9 cellular contexts compared by ENCODE assay signal in genomic region chr17:4939554-4939803, GRCh38. TPM values are rescaled to one million over a fixed set of nuclear protein-coding genes. Genes with fewer than 3 reads are reported as not detected.
DNase-seq lines count a peak whose midpoint lies in the region; ATAC-seq lines count a peak whose summit lies in the region.
"Had no signal": no experiment of that assay in that cellular context is flagged by ENCODE, and none has a peak within 500 bp of the region (broad histone marks: within the 10 kb centered on the region; RNA-seq: fewer than 3 reads in every experiment).

No MANE protein-coding gene starts in this region.

- H3K27me3 ChIP-seq in mucosa of rectum (ENCODE audit: control insufficient read depth in 2 of 2, insufficient read depth in 2 of 2, low read length in 2 of 2) = no peaks in the 10 kb centered on the region

- no peaks in the 10 kb centered on the region for H3K9me3 ChIP-seq in mucosa of rectum (ENCODE audit: control insufficient read depth in 2 of 2, low read length in 2 of 2)

- H3K9me3 Mint-ChIP-seq in activated T-cell treated with anti-CD3 and anti-CD28 coated beads, Interleukin-2, amount 50 U/mL, for 72 hours = no peaks in the 10 kb centered on the region

- peaks cover 29 to 31% of the 10 kb centered on the region in 2 donors for H3K4me1 ChIP-seq in mucosa of rectum (ENCODE audit: control insufficient read depth in 2 of 2, insufficient read depth in 2 of 2, low read length in 2 of 2)

- H3K9ac ChIP-seq in mucosa of rectum (ENCODE audit: low read depth in 1 of 2, low read length in 2 of 2) = peak overlapping the region; percentile 92 to 99

- no peak for DNase-seq in activated T-cell treated with anti-CD3 and anti-CD28 coated beads, Interleukin-2, amount 50 U/mL, for 72 hours
- no peak for DNase-seq in activated T-cell treated with anti-CD3 and anti-CD28 coated beads, Interleukin-2, amount 50 U/mL, for 48 hours
- DNase-seq in HuH-7.5 (ENCODE audit: low spot score) (peak; percentile 41), caudate nucleus (lab: John Stamatoyannopoulos, UW) (peak in 2 of 61 donors; percentile 52 to 59)
- DNase-seq in central memory CD4-positive, alpha-beta T cell = no peak

- peak overlapping the region; percentile 79 to 87 for H3K4me3 ChIP-seq in mucosa of rectum (ENCODE audit: low read length in 2 of 2)

- peak overlapping the region; percentile 93 to 98 for H3K4me3 Mint-ChIP-seq in activated T-cell treated with anti-CD3 and anti-CD28 coated beads, Interleukin-2, amount 50 U/mL, for 72 hours

- peaks cover 51% of the 10 kb centered on the region for H3K4me1 Mint-ChIP-seq in activated T-cell treated with anti-CD3 and anti-CD28 coated beads, Interleukin-2, amount 50 U/mL, for 72 hours (ENCODE audit: low read depth)

- H3K27me3 Mint-ChIP-seq in activated T-cell treated with anti-CD3 and anti-CD28 coated beads, Interleukin-2, amount 50 U/mL, for 72 hours (ENCODE audit: low read depth) = no peaks in the 10 kb centered on the region

- H3K27ac ChIP-seq in caudate nucleus (ENCODE audit: low read depth, low read length) (peak overlapping the region; percentile 96), mucosa of rectum (ENCODE audit: low read depth in 2 of 2, low read length in 2 of 2) (peak overlapping the region; percentile 89 to 91)

- H3K36me3 Mint-ChIP-seq in activated T-cell treated with anti-CD3 and anti-CD28 coated beads, Interleukin-2, amount 50 U/mL, for 72 hours (ENCODE audit: insufficient read depth in 2 of 2) = peaks cover 24 to 46% of the 10 kb centered on the region in 2 donors

- no peak overlapping the region for H3K27ac Mint-ChIP-seq in activated T-cell treated with anti-CD3 and anti-CD28 coated beads, Interleukin-2, amount 50 U/mL, for 72 hours

- H3K36me3 ChIP-seq in mucosa of rectum (ENCODE audit: control insufficient read depth in 2 of 2, insufficient read depth in 2 of 2, low read length in 2 of 2) = peaks cover 36 to 45% of the 10 kb centered on the region in 2 donors

- ATAC-seq in activated T-cell treated with anti-CD3 and anti-CD28 coated beads, Interleukin-2, amount 50 U/mL, for 72 hours (replicated peaks in 1 of 2) = peak in 1 of 2 donors; percentile 3
- ATAC-seq in GM18519 (IDR thresholded peaks at IDR 0.05; ENCODE audit: low FRiP score, unreplicated experiment) = no peak
- no peak for ATAC-seq in GM21825 (IDR thresholded peaks at IDR 0.05; ENCODE audit: unreplicated experiment)

RNA-seq across cellular contexts. Expression of gene SLC25A11, which starts 0.4 kb away (rescaled TPM):
- 10 to 100 TPM; 40.4 to 43.8 TPM for total RNA-seq in activated T-cell treated with anti-CD3 and anti-CD28 coated beads, Interleukin-2, amount 50 U/mL, for 72 hours

RNA-seq across cellular contexts. Expression of gene RNF167, which starts 0.6 kb away (rescaled TPM):
- 100 to 1,000 TPM; 176 to 201 TPM for total RNA-seq in activated T-cell treated with anti-CD3 and anti-CD28 coated beads, Interleukin-2, amount 50 U/mL, for 72 hours

RNA-seq across cellular contexts. Expression of gene GP1BA, which starts 7.4 kb away (rescaled TPM):
- total RNA-seq in activated T-cell treated with anti-CD3 and anti-CD28 coated beads, Interleukin-2, amount 50 U/mL, for 72 hours = under 1 TPM in 1 of 2 donors, not detected in 1; 0.26 TPM
- total RNA-seq: dermis microvascular lymphatic vessel endothelial cell had no signal

RNA-seq across cellular contexts. Expression of gene PFN1, which starts 8.9 kb away (rescaled TPM):
- total RNA-seq in activated T-cell treated with anti-CD3 and anti-CD28 coated beads, Interleukin-2, amount 50 U/mL, for 72 hours = 1,000 to 10,000 TPM; 1,225 to 1,232 TPM

RNA-seq across cellular contexts. Expression of gene ENO3, which starts 11.4 kb away (rescaled TPM):
- total RNA-seq in activated T-cell treated with anti-CD3 and anti-CD28 coated beads, Interleukin-2, amount 50 U/mL, for 72 hours = 100 to 1,000 TPM in 1 of 2 donors, 10 to 100 TPM in 1; 90.0 to 102 TPM
